ENCODE assay signal across 10 cellular contexts in genomic region chr13:75633285-75633684, GRCh38.
DNase-seq lines count a peak whose midpoint lies in the region; TF ChIP-seq lines count a peak whose summit lies in the region.
"Had no signal": no experiment of that assay in that cellular context is flagged by ENCODE, and none has a peak within 500 bp of the region (broad histone marks: within the 10 kb centered on the region; RNA-seq: fewer than 3 reads in every experiment).

No MANE protein-coding gene starts in this region.

- no peaks in the 10 kb centered on the region for H3K9me3 Mint-ChIP-seq in activated naive CD4-positive, alpha-beta T cell treated with anti-CD3 and anti-CD28 coated beads, Interleukin-2, amount 50 U/mL, for 24 hours
- H3K9me3 Mint-ChIP-seq: activated CD4-positive, alpha-beta memory T cell treated with anti-CD3 and anti-CD28 coated beads, Interleukin-2, amount 10 ng/mL, durations not matched to agents 7 days and 5 days had no signal

- no peak overlapping the region for H3K4me3 ChIP-seq in fibroblast of pulmonary artery (replicated peaks; ENCODE audit: low read depth, low read length)

- peaks cover 14% of the 10 kb centered on the region for H3K4me1 Mint-ChIP-seq in activated naive CD4-positive, alpha-beta T cell treated with anti-CD3 and anti-CD28 coated beads, Interleukin-2, amount 50 U/mL, for 24 hours

- no peak for TF ChIP-seq CTCF in fibroblast of pulmonary artery (IDR thresholded peaks at IDR 0.05; ENCODE audit: low read length, missing control alignments)

- peak overlapping the region; percentile 31 for H3K4me3 Mint-ChIP-seq in activated naive CD4-positive, alpha-beta T cell treated with anti-CD3 and anti-CD28 coated beads, Interleukin-2, amount 50 U/mL, for 24 hours
- H3K4me3 Mint-ChIP-seq: activated CD4-positive, alpha-beta memory T cell treated with anti-CD3 and anti-CD28 coated beads, Interleukin-2, amount 10 ng/mL, durations not matched to agents 7 days and 5 days had no signal

- peaks cover 3% of the 10 kb centered on the region for H3K27me3 Mint-ChIP-seq in activated naive CD4-positive, alpha-beta T cell treated with anti-CD3 and anti-CD28 coated beads, Interleukin-2, amount 50 U/mL, for 24 hours

- H3K27ac Mint-ChIP-seq in activated naive CD4-positive, alpha-beta T cell treated with anti-CD3 and anti-CD28 coated beads, Interleukin-2, amount 50 U/mL, for 24 hours, result peak overlapping the region; percentile 39
- H3K27ac Mint-ChIP-seq: activated CD4-positive, alpha-beta memory T cell treated with anti-CD3 and anti-CD28 coated beads, Interleukin-2, amount 10 ng/mL, durations not matched to agents 7 days and 5 days had no signal

- no peak for DNase-seq in activated naive CD4-positive, alpha-beta T cell treated with Interleukin-2 at 50 U/mL for 16 hours
- peak; percentile 13 to 45 for DNase-seq in SW 1271 (lab: John Stamatoyannopoulos, UW)
- peak; percentile 87 for DNase-seq in fibroblast of pulmonary artery (ENCODE audit: low read depth)
- DNase-seq in stromal cell of bone marrow (ENCODE audit: low read depth), result peak; percentile 82
- no peak for DNase-seq in stimulated activated CD4-positive, alpha-beta T cell treated with anti-CD3 and anti-CD28 coated beads, Interleukin-1b, Interleukin-23, amount 100 ng/mL, for 48 hours
- DNase-seq in HUDEP-2 (lab: John Stamatoyannopoulos, UW; ENCODE audit: unreplicated experiment in 76 of 76), result no peak
- no peak for DNase-seq in NCI-H2029 treated with DMSO at 0.1 percent for 48 hours (lab: John Stamatoyannopoulos, UW)
- DNase-seq: activated CD4-positive, alpha-beta memory T cell treated with anti-CD3 and anti-CD28 coated beads, Interleukin-2, amount 10 ng/mL, durations not matched to agents 7 days and 5 days; Kasumi-1 had no signal

- H3K36me3 Mint-ChIP-seq in activated naive CD4-positive, alpha-beta T cell treated with anti-CD3 and anti-CD28 coated beads, Interleukin-2, amount 50 U/mL, for 24 hours, result peaks cover 2% of the 10 kb centered on the region

Comparison
In these comparisons a context has a peak if more than half of its experiments do, and no peak if none do; other contexts are left out.
1. DNase-seq: peak in SW 1271 (2 of 2), fibroblast of pulmonary artery (single experiment) and stromal cell of bone marrow (single experiment); none in activated naive CD4-positive, alpha-beta T cell treated with Interleukin-2 at 50 U/mL for 16 hours (single experiment), stimulated activated CD4-positive, alpha-beta T cell treated with anti-CD3 and anti-CD28 coated beads, Interleukin-1b, Interleukin-23, amount 100 ng/mL, for 48 hours (single experiment), HUDEP-2 (0 of 76) and NCI-H2029 treated with DMSO at 0.1 percent for 48 hours (single experiment).